Comparison of ENCODE assay signal across 37 cellular contexts in the genomic region with DNA sequence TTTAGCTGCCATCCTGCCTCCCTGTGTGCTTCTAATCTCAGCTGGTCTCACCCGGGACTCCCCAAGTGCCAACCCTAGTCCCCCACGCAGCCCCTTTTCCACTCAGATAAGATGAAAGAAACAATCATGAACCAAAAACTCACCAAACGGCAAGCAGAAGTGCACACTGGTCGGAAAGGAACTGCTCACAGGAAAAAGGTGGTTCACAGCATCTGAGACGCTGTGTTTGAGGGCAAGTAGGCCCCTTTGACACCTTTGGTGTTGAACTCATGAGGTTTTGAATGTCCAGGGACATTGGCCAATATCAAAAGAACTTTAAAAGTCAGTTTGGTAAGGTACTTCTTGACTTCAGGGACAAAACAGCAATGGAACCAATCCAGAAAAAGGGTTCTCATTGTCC. TPM values are rescaled to one million over a fixed set of nuclear protein-coding genes. Genes with fewer than 3 reads are reported as not detected.
"Had no signal": no experiment of that assay in that cellular context is flagged by ENCODE, and none has a peak within 500 bp of the region (broad histone marks: within the 10 kb centered on the region; RNA-seq: fewer than 3 reads in every experiment).

No MANE protein-coding gene starts in this region.

- H3K27ac Mint-ChIP-seq: activated B cell treated with CpG ODN at 0.5 μM for 24 hours; activated CD4-positive, alpha-beta memory T cell treated with anti-CD3 and anti-CD28 coated beads for 36 hours; activated CD4-positive, alpha-beta memory T cell treated with anti-CD3 and anti-CD28 coated beads, Interleukin-2, amount 10 ng/mL, durations not matched to agents 7 days and 5 days; activated CD4-positive, alpha-beta T cell treated with anti-CD3 and anti-CD28 coated beads for 36 hours; activated CD4-positive, alpha-beta T cell treated with anti-CD3 and anti-CD28 coated beads, Interleukin-2, amount 10 ng/mL, durations not matched to agents 24 days and 14 days; activated CD4-positive, alpha-beta T cell treated with anti-CD3 and anti-CD28 coated beads, Interleukin-2, amount 10 ng/mL, durations not matched to agents 7 days and 5 days; activated CD8-positive, alpha-beta memory T cell treated with anti-CD3 and anti-CD28 coated beads, Interleukin-2, amount 10 ng/mL, durations not matched to agents 7 days and 5 days; activated CD8-positive, alpha-beta T cell treated with anti-CD3 and anti-CD28 coated beads for 36 hours; activated CD8-positive, alpha-beta T cell treated with anti-CD3 and anti-CD28 coated beads, Interleukin-2, amount 10 ng/mL, durations not matched to agents 7 days and 5 days; T-cell; T-helper 1 cell treated with Interleukin-12 subunit alpha and Interleukin-12 subunit beta and Interleukin-4 antibody, amounts not matched to agents 30 μg/mL and 1 μg/mL, for 36 hours; T-helper 17 cell; T-helper 2 cell treated with Interferon-gamma antibody and Interleukin-4, amounts not matched to agents 5 μg/mL and 100 μg/mL, for 36 hours; WTC11 had no signal

- H3K36me3 Mint-ChIP-seq: activated CD4-positive, alpha-beta memory T cell treated with anti-CD3 and anti-CD28 coated beads for 36 hours; activated CD8-positive, alpha-beta memory T cell treated with anti-CD3 and anti-CD28 coated beads, Interleukin-2, amount 10 ng/mL, durations not matched to agents 7 days and 5 days; T-cell; WTC11 had no signal

- H3K36me3 ChIP-seq: WERI-Rb-1 had no signal

- H3K4me3 Mint-ChIP-seq: activated B cell treated with CpG ODN at 0.5 μM for 24 hours; activated CD4-positive, alpha-beta memory T cell treated with anti-CD3 and anti-CD28 coated beads for 36 hours; activated CD4-positive, alpha-beta memory T cell treated with anti-CD3 and anti-CD28 coated beads, Interleukin-2, amount 10 ng/mL, durations not matched to agents 7 days and 5 days; activated CD4-positive, alpha-beta T cell treated with anti-CD3 and anti-CD28 coated beads for 36 hours; activated CD4-positive, alpha-beta T cell treated with anti-CD3 and anti-CD28 coated beads, Interleukin-2, amount 10 ng/mL, durations not matched to agents 24 days and 14 days; activated CD4-positive, alpha-beta T cell treated with anti-CD3 and anti-CD28 coated beads, Interleukin-2, amount 10 ng/mL, durations not matched to agents 7 days and 5 days; activated CD8-positive, alpha-beta memory T cell treated with anti-CD3 and anti-CD28 coated beads, Interleukin-2, amount 10 ng/mL, durations not matched to agents 7 days and 5 days; activated CD8-positive, alpha-beta T cell treated with anti-CD3 and anti-CD28 coated beads for 36 hours; activated CD8-positive, alpha-beta T cell treated with anti-CD3 and anti-CD28 coated beads, Interleukin-2, amount 10 ng/mL, durations not matched to agents 7 days and 5 days; T-cell; T-helper 1 cell treated with Interleukin-12 subunit alpha and Interleukin-12 subunit beta and Interleukin-4 antibody, amounts not matched to agents 30 μg/mL and 1 μg/mL, for 36 hours; T-helper 17 cell; T-helper 2 cell treated with Interferon-gamma antibody and Interleukin-4, amounts not matched to agents 5 μg/mL and 100 μg/mL, for 36 hours; WTC11 had no signal

- H3K9me3 Mint-ChIP-seq: activated CD4-positive, alpha-beta memory T cell treated with anti-CD3 and anti-CD28 coated beads, Interleukin-2, amount 10 ng/mL, durations not matched to agents 7 days and 5 days; activated CD4-positive, alpha-beta T cell treated with anti-CD3 and anti-CD28 coated beads, Interleukin-2, amount 10 ng/mL, durations not matched to agents 24 days and 14 days; activated CD8-positive, alpha-beta T cell treated with anti-CD3 and anti-CD28 coated beads for 36 hours; WTC11 had no signal

- ATAC-seq: activated CD4-positive, alpha-beta T cell treated with anti-CD3 and anti-CD28 coated beads for 36 hours; activated CD4-positive, CD25-positive, alpha-beta regulatory T cell treated with anti-CD3 and anti-CD28 coated beads, Interleukin-2, amount 50 U/mL, for 24 hours; activated CD8-positive, alpha-beta memory T cell treated with anti-CD3 and anti-CD28 coated beads, Interleukin-2, amount 10 ng/mL, durations not matched to agents 7 days and 5 days; activated CD8-positive, alpha-beta T cell treated with anti-CD3 and anti-CD28 coated beads for 36 hours; activated CD8-positive, alpha-beta T cell treated with anti-CD3 and anti-CD28 coated beads, Interleukin-2, amount 10 ng/mL, durations not matched to agents 7 days and 5 days; T-cell; T-helper 17 cell; WTC11 had no signal

- H3K4me1 Mint-ChIP-seq: activated B cell treated with CpG ODN at 0.5 μM for 24 hours; activated CD4-positive, alpha-beta memory T cell treated with anti-CD3 and anti-CD28 coated beads, Interleukin-2, amount 10 ng/mL, durations not matched to agents 7 days and 5 days; activated CD4-positive, alpha-beta T cell treated with anti-CD3 and anti-CD28 coated beads for 36 hours; activated CD4-positive, alpha-beta T cell treated with anti-CD3 and anti-CD28 coated beads, Interleukin-2, amount 10 ng/mL, durations not matched to agents 24 days and 14 days; activated CD4-positive, alpha-beta T cell treated with anti-CD3 and anti-CD28 coated beads, Interleukin-2, amount 10 ng/mL, durations not matched to agents 7 days and 5 days; activated CD8-positive, alpha-beta memory T cell treated with anti-CD3 and anti-CD28 coated beads, Interleukin-2, amount 10 ng/mL, durations not matched to agents 7 days and 5 days; T-cell; T-helper 17 cell had no signal

- H3K27ac ChIP-seq: VCaP, WERI-Rb-1 had no signal

- FAIRE-seq: TTC549 had no signal

- DNase-seq: activated B cell treated with CpG ODN at 0.5 μM for 24 hours; activated CD4-positive, alpha-beta memory T cell treated with anti-CD3 and anti-CD28 coated beads for 36 hours; activated CD4-positive, alpha-beta memory T cell treated with anti-CD3 and anti-CD28 coated beads, Interleukin-2, amount 10 ng/mL, durations not matched to agents 7 days and 5 days; activated CD4-positive, alpha-beta T cell treated with anti-CD3 and anti-CD28 coated beads for 1 hour; activated CD4-positive, alpha-beta T cell treated with anti-CD3 and anti-CD28 coated beads for 36 hours; activated CD4-positive, alpha-beta T cell treated with anti-CD3 and anti-CD28 coated beads for 4 hours; activated CD4-positive, alpha-beta T cell treated with anti-CD3 and anti-CD28 coated beads for 48 hours; activated CD4-positive, alpha-beta T cell treated with anti-CD3 and anti-CD28 coated beads, Interleukin-2, amount 10 ng/mL, durations not matched to agents 24 days and 14 days; activated CD4-positive, alpha-beta T cell treated with anti-CD3 and anti-CD28 coated beads, Interleukin-2, amount 10 ng/mL, durations not matched to agents 7 days and 5 days; activated CD4-positive, alpha-beta T cell treated with anti-CD3 and anti-CD28 coated beads, Interleukin-2, amount 50 U/mL, for 1 hour; activated CD4-positive, alpha-beta T cell treated with anti-CD3 and anti-CD28 coated beads, Interleukin-2, amount 50 U/mL, for 4 hours; activated CD4-positive, alpha-beta T cell treated with anti-CD3 and anti-CD28 coated beads, Interleukin-2, amount 50 U/mL, for 48 hours; activated CD4-positive, CD25-positive, alpha-beta regulatory T cell; activated CD4-positive, CD25-positive, alpha-beta regulatory T cell treated with anti-CD3 and anti-CD28 coated beads, Interleukin-2, amount 50 U/mL, for 72 hours; activated CD8-positive, alpha-beta memory T cell treated with anti-CD3 and anti-CD28 coated beads for 24 hours; activated CD8-positive, alpha-beta memory T cell treated with anti-CD3 and anti-CD28 coated beads, Interleukin-2, amount 10 ng/mL, durations not matched to agents 7 days and 5 days; activated CD8-positive, alpha-beta memory T cell treated with anti-CD3 and anti-CD28 coated beads, Interleukin-2, amount 50 U/mL, for 4 hours; activated CD8-positive, alpha-beta memory T cell treated with anti-CD3 and anti-CD28 coated beads, Interleukin-2, amount 50 U/mL, for 48 hours; activated CD8-positive, alpha-beta T cell treated with anti-CD3 and anti-CD28 coated beads for 36 hours; activated CD8-positive, alpha-beta T cell treated with anti-CD3 and anti-CD28 coated beads, Interleukin-2, amount 10 ng/mL, durations not matched to agents 7 days and 5 days; SW 1271; T-cell; T-helper 1 cell; T-helper 17 cell; T-helper 2 cell; T-helper 9 cell; T1000; WERI-Rb-1 had no signal

RNA-seq across cellular contexts. Expression of a gene that starts 20.4 kb away (rescaled TPM):
- total RNA-seq: activated B cell treated with CpG ODN at 0.5 μM for 24 hours; activated CD4-positive, alpha-beta memory T cell treated with anti-CD3 and anti-CD28 coated beads for 36 hours; activated CD4-positive, alpha-beta memory T cell treated with anti-CD3 and anti-CD28 coated beads, Interleukin-2, amount 10 ng/mL, durations not matched to agents 7 days and 5 days; activated CD4-positive, alpha-beta T cell treated with anti-CD3 and anti-CD28 coated beads for 36 hours; activated CD4-positive, alpha-beta T cell treated with anti-CD3 and anti-CD28 coated beads, Interleukin-2, amount 10 ng/mL, durations not matched to agents 24 days and 14 days; activated CD4-positive, alpha-beta T cell treated with anti-CD3 and anti-CD28 coated beads, Interleukin-2, amount 10 ng/mL, durations not matched to agents 7 days and 5 days; activated CD8-positive, alpha-beta memory T cell treated with anti-CD3 and anti-CD28 coated beads for 36 hours; activated CD8-positive, alpha-beta memory T cell treated with anti-CD3 and anti-CD28 coated beads, Interleukin-2, amount 10 ng/mL, durations not matched to agents 7 days and 5 days; activated CD8-positive, alpha-beta T cell treated with anti-CD3 and anti-CD28 coated beads for 36 hours; activated CD8-positive, alpha-beta T cell treated with anti-CD3 and anti-CD28 coated beads, Interleukin-2, amount 10 ng/mL, durations not matched to agents 7 days and 5 days; T-cell; T-helper 1 cell treated with Interleukin-12 subunit alpha and Interleukin-12 subunit beta and Interleukin-4 antibody, amounts not matched to agents 30 ng/mL and 1 ng/mL, for 36 hours; T-helper 17 cell; T-helper 2 cell treated with Interferon-gamma antibody and Interleukin-4, amounts not matched to agents 100 ng/mL and 5 ng/mL, for 36 hours; WTC11 had no signal
